In the genomic region with DNA sequence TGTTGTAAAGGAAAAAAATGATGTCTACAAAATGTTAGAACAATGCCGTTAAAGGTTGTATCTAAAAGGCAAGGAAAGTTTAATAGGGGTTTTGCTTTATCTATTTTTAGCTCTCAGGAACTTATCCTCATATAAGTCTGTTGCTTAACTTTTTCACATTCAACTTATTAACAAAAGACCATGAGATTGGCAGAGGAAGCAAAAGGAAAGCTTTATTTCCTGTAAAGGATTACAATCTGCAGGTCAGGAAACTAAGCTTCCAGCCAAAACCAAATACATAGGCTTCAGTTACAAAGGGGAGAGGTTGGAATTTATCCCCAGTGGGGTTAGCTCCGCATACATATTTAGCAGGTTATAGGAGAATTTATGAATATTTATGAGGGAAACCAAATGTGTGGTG, we compare ENCODE assay signal across 25 cellular contexts. TPM values are rescaled to one million over a fixed set of nuclear protein-coding genes. Genes with fewer than 3 reads are reported as not detected.
DNase-seq lines count a peak whose midpoint lies in the region; ATAC-seq and TF ChIP-seq lines count a peak whose summit lies in the region.
"Had no signal": no experiment of that assay in that cellular context is flagged by ENCODE, and none has a peak within 500 bp of the region (broad histone marks: within the 10 kb centered on the region; RNA-seq: fewer than 3 reads in every experiment).

No MANE protein-coding gene starts in this region.

- H3K36me3 ChIP-seq in mesodermal cell (ENCODE audit: control insufficient read depth, insufficient read depth, low read length), result no peaks in the 10 kb centered on the region
- H3K36me3 ChIP-seq: HAP-1, neutrophil, sigmoid colon, upper lobe of right lung had no signal

- H3K9me3 Mint-ChIP-seq in brain, result no peaks in the 10 kb centered on the region
- H3K9me3 Mint-ChIP-seq: activated T-helper 17 cell treated with anti-CD3 and anti-CD28 coated beads, Interleukin-2, amount 50 U/mL, for 72 hours; central memory CD8-positive, alpha-beta T cell; effector memory CD8-positive, alpha-beta T cell had no signal

- ATAC-seq in GM21528 (IDR thresholded peaks at IDR 0.05; ENCODE audit: low FRiP score, unreplicated experiment) (no peak), HG03457 (IDR thresholded peaks at IDR 0.05; ENCODE audit: unreplicated experiment) (no peak)
- ATAC-seq: activated CD4-positive, alpha-beta T cell treated with anti-CD3 and anti-CD28 coated beads for 36 hours; activated CD8-positive, alpha-beta memory T cell treated with anti-CD3 and anti-CD28 coated beads, Interleukin-2, amount 10 ng/mL, durations not matched to agents 7 days and 5 days; activated T-helper 17 cell treated with anti-CD3 and anti-CD28 coated beads, Interleukin-2, amount 50 U/mL, for 72 hours; CD8-positive, alpha-beta T cell; effector memory CD8-positive, alpha-beta T cell; stimulated activated naive CD8-positive, alpha-beta T cell treated with anti-CD3 and anti-CD28 coated beads, Interleukin-15, Interleukin-2, amounts not matched to agents 100 U/mL and 50 U/mL, for 24 hours; upper lobe of right lung had no signal

- peak overlapping the region in 3 of 5 experiments; percentile 17 to 34 (median 20) for H3K4me3 Mint-ChIP-seq in brain
- H3K4me3 Mint-ChIP-seq: activated CD4-positive, alpha-beta T cell treated with anti-CD3 and anti-CD28 coated beads for 36 hours; activated CD8-positive, alpha-beta memory T cell treated with anti-CD3 and anti-CD28 coated beads, Interleukin-2, amount 10 ng/mL, durations not matched to agents 7 days and 5 days; activated T-helper 17 cell treated with anti-CD3 and anti-CD28 coated beads, Interleukin-2, amount 50 U/mL, for 72 hours; CD8-positive, alpha-beta T cell; central memory CD8-positive, alpha-beta T cell; effector memory CD8-positive, alpha-beta T cell had no signal

- H3K4me1 Mint-ChIP-seq in brain, result peaks cover 35% of the 10 kb centered on the region

- peak overlapping the region; percentile 43 for H3K27ac ChIP-seq in mesodermal cell (ENCODE audit: low read depth, low read length, severe bottlenecking)
- H3K27ac ChIP-seq: neutrophil, sigmoid colon, upper lobe of right lung had no signal

- peak overlapping the region; percentile 20 to 68 (median 46) for H3K27ac Mint-ChIP-seq in brain
- H3K27ac Mint-ChIP-seq: activated CD4-positive, alpha-beta T cell treated with anti-CD3 and anti-CD28 coated beads for 36 hours; activated CD8-positive, alpha-beta memory T cell treated with anti-CD3 and anti-CD28 coated beads, Interleukin-2, amount 10 ng/mL, durations not matched to agents 7 days and 5 days; activated T-helper 17 cell treated with anti-CD3 and anti-CD28 coated beads, Interleukin-2, amount 50 U/mL, for 72 hours; CD8-positive, alpha-beta T cell had no signal

- TF ChIP-seq CTCF in AG09309 (IDR thresholded peaks at IDR 0.05; ENCODE audit: control insufficient read depth, insufficient read depth, low read depth, low read length, missing control alignments) (no peak), brain (conservative IDR thresholded peaks at IDR 0.05) (no peak)

- peaks cover 7% of the 10 kb centered on the region for H3K4me1 ChIP-seq in mesodermal cell (ENCODE audit: control insufficient read depth, insufficient read depth, low read length, poor library complexity, severe bottlenecking)

- DNase-seq in AG09309 (ENCODE audit: low read depth) (peak; percentile 3), MV-4-11 (lab: John Stamatoyannopoulos, UW) (peak; percentile 30), GM03348 (ENCODE audit: low spot score) (no peak), RPMI8226 (no peak)
- DNase-seq: activated CD4-positive, alpha-beta T cell treated with anti-CD3 and anti-CD28 coated beads for 36 hours; activated CD8-positive, alpha-beta memory T cell treated with anti-CD3 and anti-CD28 coated beads, Interleukin-2, amount 10 ng/mL, durations not matched to agents 7 days and 5 days; CD8-positive, alpha-beta T cell; effector memory CD8-positive, alpha-beta T cell; hypothalamus; kidney; midbrain; NCI-H2029 treated with DMSO at 0.1 percent for 48 hours; NCI-H524 treated with DMSO at 0.1 percent for 48 hours; sigmoid colon; SK-N-SH; stimulated activated naive CD8-positive, alpha-beta T cell treated with anti-CD3 and anti-CD28 coated beads, Interleukin-15, Interleukin-2, amounts not matched to agents 100 U/mL and 50 U/mL, for 24 hours; upper lobe of right lung had no signal

- peaks cover 35% of the 10 kb centered on the region for H3K36me3 Mint-ChIP-seq in brain

- peaks cover 3% of the 10 kb centered on the region for H3K27me3 Mint-ChIP-seq in brain
- H3K27me3 Mint-ChIP-seq: activated CD4-positive, alpha-beta T cell treated with anti-CD3 and anti-CD28 coated beads for 36 hours; activated CD8-positive, alpha-beta memory T cell treated with anti-CD3 and anti-CD28 coated beads, Interleukin-2, amount 10 ng/mL, durations not matched to agents 7 days and 5 days; activated T-helper 17 cell treated with anti-CD3 and anti-CD28 coated beads, Interleukin-2, amount 50 U/mL, for 72 hours; central memory CD8-positive, alpha-beta T cell; effector memory CD8-positive, alpha-beta T cell had no signal

- no CpG with 5 or more reads among the region's 2 CpGs for WGBS in mesodermal cell (ENCODE audit: insufficient coverage in 2 of 2), 2 experiments

- H3K4me3 ChIP-seq in AG09309 (ENCODE audit: control insufficient read depth, low read depth, low read length) (no peak overlapping the region), mesodermal cell (ENCODE audit: extremely low read depth, insufficient read depth, low read length, poor library complexity, severe bottlenecking) (no peak overlapping the region)
- H3K4me3 ChIP-seq: HAP-1, sigmoid colon, upper lobe of right lung had no signal

- no peaks in the 10 kb centered on the region for H3K9me3 ChIP-seq in mesodermal cell (ENCODE audit: control insufficient read depth, low read length)
- H3K9me3 ChIP-seq: HAP-1, neutrophil, sigmoid colon, SK-N-SH, upper lobe of right lung had no signal

RNA-seq across cellular contexts. Expression of a gene that starts 58.7 kb away (rescaled TPM):
- 8.3 TPM for polyA plus RNA-seq in brain (ENCODE audit: insufficient read depth, low read depth, low replicate concordance)
- polyA plus RNA-seq in mesodermal cell (2013, experiment 1 of 2), result 1.2 TPM
- 1.4 TPM for polyA plus RNA-seq in mesodermal cell (2013, experiment 2 of 2)

Comparison
In these comparisons a context has a peak if more than half of its experiments do, and no peak if none do; other contexts are left out.
1. DNase-seq: peak in AG09309 (single experiment) and MV-4-11 (single experiment); none in GM03348 (single experiment) and RPMI8226 (single experiment).